Comparison of ENCODE assay signal across 1 cellular context in the genomic region with DNA sequence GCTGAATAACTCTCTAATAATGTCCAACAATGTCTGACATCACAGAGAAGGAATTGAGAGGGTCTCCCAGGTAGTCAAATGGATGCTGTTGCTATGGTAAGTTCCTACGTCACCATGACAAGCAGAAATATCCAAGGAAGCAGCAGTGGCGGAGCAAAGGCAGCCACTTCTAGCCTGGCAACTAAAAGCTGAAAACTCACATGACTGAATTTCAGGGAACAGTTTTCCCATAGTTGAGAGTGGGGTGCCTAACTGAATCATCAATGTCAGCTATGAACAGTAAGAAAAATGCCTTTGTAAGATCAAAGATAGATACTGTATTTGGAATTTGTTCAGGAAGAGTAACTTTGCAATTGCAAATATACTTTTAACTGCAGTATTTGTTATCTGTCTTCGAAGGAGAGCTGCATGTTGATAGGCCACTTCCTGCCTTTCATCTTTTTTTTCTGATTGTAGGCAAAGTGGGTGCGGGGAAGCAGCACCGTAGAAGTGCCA.
TF ChIP-seq lines count a peak whose summit lies in the region.

No MANE protein-coding gene starts in this region.

TF ChIP-seq in K562, 482 proteins besides CTCF, POLR2A, EP300 and RAD21:
- no peak for TF ChIP-seq ZNF384 (IDR thresholded peaks at IDR 0.05; ENCODE audit: low read depth, low read length)
- peak; percentile 38 for TF ChIP-seq NFE2 (IDR thresholded peaks at IDR 0.05; ENCODE audit: low read depth)
- peak; percentile 58 for TF ChIP-seq RFX1 (IDR thresholded peaks at IDR 0.05)
- TF ChIP-seq ZNF77 (CRISPR knock-in tag; IDR thresholded peaks at IDR 0.05): no peak
- TF ChIP-seq XRCC3 (IDR thresholded peaks at IDR 0.05): no peak
- TF ChIP-seq CREM (IDR thresholded peaks at IDR 0.05; ENCODE audit: low read depth): 0 out of 2 replicates have a peak, but pooled peaks have one; percentile 7
- no peak for TF ChIP-seq ZNF445 (CRISPR knock-in tag; IDR thresholded peaks at IDR 0.05; ENCODE audit: low read depth)
- TF ChIP-seq SUPT5H (IDR thresholded peaks at IDR 0.05): no peak
- TF ChIP-seq, protein P1, sequence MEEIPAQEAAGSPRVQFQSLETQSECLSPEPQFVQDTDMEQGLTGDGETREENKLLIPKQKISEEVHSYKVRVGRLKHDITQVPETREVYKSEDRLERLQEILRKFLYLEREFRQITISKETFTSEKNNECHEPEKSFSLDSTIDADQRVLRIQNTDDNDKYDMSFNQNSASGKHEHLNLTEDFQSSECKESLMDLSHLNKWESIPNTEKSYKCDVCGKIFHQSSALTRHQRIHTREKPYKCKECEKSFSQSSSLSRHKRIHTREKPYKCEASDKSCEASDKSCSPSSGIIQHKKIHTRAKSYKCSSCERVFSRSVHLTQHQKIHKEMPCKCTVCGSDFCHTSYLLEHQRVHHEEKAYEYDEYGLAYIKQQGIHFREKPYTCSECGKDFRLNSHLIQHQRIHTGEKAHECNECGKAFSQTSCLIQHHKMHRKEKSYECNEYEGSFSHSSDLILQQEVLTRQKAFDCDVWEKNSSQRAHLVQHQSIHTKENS (CRISPR knock-in tag; IDR thresholded peaks at IDR 0.05): no peak
- no peak for TF ChIP-seq NR1H2 (CRISPR knock-in tag; IDR thresholded peaks at IDR 0.05)
